24 cellular contexts compared by ENCODE assay signal in the genomic region with DNA sequence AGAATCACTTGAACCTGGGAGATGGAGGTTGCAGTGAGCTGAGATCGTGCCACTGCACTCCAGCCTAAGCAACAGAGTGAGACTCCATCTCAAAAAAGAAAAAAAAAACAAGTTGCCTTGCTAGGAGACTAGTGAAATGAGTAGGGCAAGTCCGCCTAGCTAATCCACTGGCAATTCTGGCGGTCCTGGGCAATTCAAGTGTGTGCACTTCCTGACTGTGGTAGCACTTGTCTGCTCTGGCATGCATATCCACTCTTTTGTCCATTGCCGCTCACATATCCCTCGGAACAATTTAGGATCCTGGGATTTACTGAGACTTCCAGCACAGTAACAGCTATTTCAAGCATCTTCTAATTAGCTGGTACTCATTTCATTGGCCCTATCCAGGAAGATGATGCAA.
A peak's percentile ranks its signal among the peaks of the same experiment; 100 is the strongest.
DNase-seq lines count a peak whose midpoint lies in the region; ATAC-seq, FAIRE-seq and TF ChIP-seq lines count a peak whose summit lies in the region.
"Had no signal": no experiment of that assay in that cellular context is flagged by ENCODE, and none has a peak within 500 bp of the region (broad histone marks: within the 10 kb centered on the region; RNA-seq: fewer than 3 reads in every experiment).

No MANE protein-coding gene starts in this region.

- H3K27ac ChIP-seq in GM23338 (ENCODE audit: low read depth) (no peak overlapping the region), aorta (ENCODE audit: low read depth in 1 of 2, low read length in 2 of 2) (no peak overlapping the region), kidney (ENCODE audit: low read depth in 2 of 2, low read length in 2 of 2) (no peak overlapping the region)
- H3K27ac ChIP-seq: 22Rv1, BLaER1, C4-2B, GM23248 had no signal

- DNase-seq in DMS79 treated with DMSO at 0.1 percent for 48 hours (lab: John Stamatoyannopoulos, UW) = peak; percentile 10
- DNase-seq in DMS79 (lab: John Stamatoyannopoulos, UW) = no peak
- DNase-seq in GM23338 (ENCODE audit: low spot score) = no peak
- no peak for DNase-seq in bronchial epithelial cell (ENCODE audit: low read depth)
- DNase-seq in aorta = no peak
- DNase-seq in kidney = no peak
- no peak for DNase-seq in NOMO-1 treated with dmso at 0.1 percent for 144 hours (lab: John Stamatoyannopoulos, UW; ENCODE audit: unreplicated experiment)
- DNase-seq: Caco-2; CD4-positive, CD25-positive, alpha-beta regulatory T cell; CD8-positive, alpha-beta T cell; DMS153; EL; GDM1; GM23248; HFFc6 had no signal

- H3K79me2 ChIP-seq in GM23338 (replicated peaks; ENCODE audit: insufficient read depth) = no peaks in the 10 kb centered on the region

- intact Hi-C loops in aorta (cut with DNase I) = no loop called here
- intact Hi-C loops in kidney (cut with DNase I) = no loop called here

- no peak overlapping the region for H3K4me2 ChIP-seq in GM23338
- H3K4me2 ChIP-seq: BLaER1 had no signal

- H3K9me3 ChIP-seq in aorta (ENCODE audit: control insufficient read depth, low read length) (no peaks in the 10 kb centered on the region), kidney (ENCODE audit: control insufficient read depth in 1 of 2, low read length in 2 of 2) (no peaks in the 10 kb centered on the region)
- H3K9me3 ChIP-seq: BLaER1, Caco-2, HAP-1 had no signal

- H3K9me3 Mint-ChIP-seq in GM23338 = no peaks in the 10 kb centered on the region

- H3K9ac ChIP-seq in kidney (ENCODE audit: low read length in 2 of 2) = no peak overlapping the region
- H3K9ac ChIP-seq: BLaER1, GM23248 had no signal

- H3F3A ChIP-seq in GM23338 (replicated peaks; ENCODE audit: low read depth) = no peaks in the 10 kb centered on the region

- H3K36me3 ChIP-seq in GM23338 (ENCODE audit: insufficient read depth) (no peaks in the 10 kb centered on the region), bronchial epithelial cell (ENCODE audit: control insufficient read depth, insufficient read depth, low read length) (no peaks in the 10 kb centered on the region), aorta (ENCODE audit: control insufficient read depth in 1 of 2, insufficient read depth in 2 of 2, low read length in 1 of 2) (no peaks in the 10 kb centered on the region), kidney (ENCODE audit: control insufficient read depth in 1 of 2, insufficient read depth in 2 of 2, low read length in 2 of 2) (no peaks in the 10 kb centered on the region)
- H3K36me3 ChIP-seq: BLaER1, HAP-1 had no signal

- no peaks in the 10 kb centered on the region for H3K9me2 ChIP-seq in GM23338 (ENCODE audit: insufficient read depth)

- H2AFZ ChIP-seq in GM23338 = peak overlapping the region; percentile 11; the same call in 1 of the 2 replicates
- H2AFZ ChIP-seq: GM23248 had no signal

- H3K36me3 Mint-ChIP-seq in GM23338 (ENCODE audit: low read depth) = no peaks in the 10 kb centered on the region
- H3K36me3 Mint-ChIP-seq: CD4-positive, CD25-positive, alpha-beta regulatory T cell; CD8-positive, alpha-beta T cell had no signal

- H3K4me3 ChIP-seq in GM23338 (no peak overlapping the region), bronchial epithelial cell (ENCODE audit: low read depth, low read length) (no peak overlapping the region), aorta (ENCODE audit: low read length in 2 of 2) (no peak overlapping the region), kidney (ENCODE audit: low read length in 2 of 2) (no peak overlapping the region)
- H3K4me3 ChIP-seq: BLaER1, GM12878, GM23248, HAP-1 had no signal

- no peaks in the 10 kb centered on the region for H3K27me3 ChIP-seq in GM23338 (ENCODE audit: insufficient read depth)
- H3K27me3 ChIP-seq in bronchial epithelial cell (ENCODE audit: control insufficient read depth, insufficient read depth, low read length) = no peaks in the 10 kb centered on the region
- H3K27me3 ChIP-seq in aorta (ENCODE audit: control insufficient read depth in 1 of 2, insufficient read depth in 2 of 2, low read length in 1 of 2) = no peaks in the 10 kb centered on the region
- H3K27me3 ChIP-seq: BLaER1 had no signal

- H4K20me1 ChIP-seq in GM23338 (replicated peaks; ENCODE audit: insufficient read depth) = no peaks in the 10 kb centered on the region
- H4K20me1 ChIP-seq: BLaER1 had no signal

- peaks cover 9% of the 10 kb centered on the region for H3K4me1 ChIP-seq in GM23338 (ENCODE audit: insufficient read depth)
- peaks cover 2 to 3% of the 10 kb centered on the region in 2 donors for H3K4me1 ChIP-seq in aorta (ENCODE audit: control insufficient read depth in 1 of 2, insufficient read depth in 2 of 2, low read length in 2 of 2)
- H3K4me1 ChIP-seq in kidney (ENCODE audit: control insufficient read depth in 1 of 2, insufficient read depth in 1 of 2, low read depth in 1 of 2, low read length in 2 of 2) = no peaks in the 10 kb centered on the region
- H3K4me1 ChIP-seq: BLaER1, Caco-2 had no signal

- peaks cover 2% of the 10 kb centered on the region for H3K27me3 Mint-ChIP-seq in GM23338 (ENCODE audit: insufficient read depth, low read depth, poor library complexity)
- H3K27me3 Mint-ChIP-seq: B cell; CD4-positive, CD25-positive, alpha-beta regulatory T cell had no signal

- 98 to 99% methylated on average over 4 to 5 of the region's 5 CpGs for WGBS in aorta, 2 donors

- no peak overlapping the region for H3K4me3 Mint-ChIP-seq in GM23338
- H3K4me3 Mint-ChIP-seq: B cell; CD4-positive, CD25-positive, alpha-beta regulatory T cell; CD8-positive, alpha-beta T cell; HFFc6 had no signal

- ATAC-seq in GM23338 = no peak
- ATAC-seq in aorta (ENCODE audit: low FRiP score) = no peak
- ATAC-seq: CD8-positive, alpha-beta T cell; GM12878 had no signal

- H3K4me1 Mint-ChIP-seq in GM23338 = peaks cover 8% of the 10 kb centered on the region
- H3K4me1 Mint-ChIP-seq: B cell; CD4-positive, CD25-positive, alpha-beta regulatory T cell had no signal

- no peak overlapping the region for H3K27ac Mint-ChIP-seq in GM23338
- H3K27ac Mint-ChIP-seq: B cell; CD4-positive, CD25-positive, alpha-beta regulatory T cell; CD8-positive, alpha-beta T cell; HFFc6 had no signal

- TF ChIP-seq CTCF in GM23338 (conservative IDR thresholded peaks at IDR 0.05; ENCODE audit: low read depth in 2 of 2) = no peak
- no peak for TF ChIP-seq CTCF in bronchial epithelial cell (IDR thresholded peaks at IDR 0.05; ENCODE audit: insufficient read depth, low read length, severe bottlenecking)
- no peak for TF ChIP-seq CTCF in kidney (IDR thresholded peaks at IDR 0.05; ENCODE audit: borderline replicate concordance, extremely low read depth, insufficient read depth)

- FAIRE-seq in bronchial epithelial cell (lab: Jason Lieb, UNC) (peak; percentile 60), kidney (lab: Jason Lieb, UNC) (no peak)
- FAIRE-seq: A204.1, GM12878, GM19239, H54 had no signal

TF ChIP-seq in GM23338, 12 proteins besides CTCF, POLR2A, EP300 and RAD21 (continues in another document):
- TF ChIP-seq, protein P1, sequence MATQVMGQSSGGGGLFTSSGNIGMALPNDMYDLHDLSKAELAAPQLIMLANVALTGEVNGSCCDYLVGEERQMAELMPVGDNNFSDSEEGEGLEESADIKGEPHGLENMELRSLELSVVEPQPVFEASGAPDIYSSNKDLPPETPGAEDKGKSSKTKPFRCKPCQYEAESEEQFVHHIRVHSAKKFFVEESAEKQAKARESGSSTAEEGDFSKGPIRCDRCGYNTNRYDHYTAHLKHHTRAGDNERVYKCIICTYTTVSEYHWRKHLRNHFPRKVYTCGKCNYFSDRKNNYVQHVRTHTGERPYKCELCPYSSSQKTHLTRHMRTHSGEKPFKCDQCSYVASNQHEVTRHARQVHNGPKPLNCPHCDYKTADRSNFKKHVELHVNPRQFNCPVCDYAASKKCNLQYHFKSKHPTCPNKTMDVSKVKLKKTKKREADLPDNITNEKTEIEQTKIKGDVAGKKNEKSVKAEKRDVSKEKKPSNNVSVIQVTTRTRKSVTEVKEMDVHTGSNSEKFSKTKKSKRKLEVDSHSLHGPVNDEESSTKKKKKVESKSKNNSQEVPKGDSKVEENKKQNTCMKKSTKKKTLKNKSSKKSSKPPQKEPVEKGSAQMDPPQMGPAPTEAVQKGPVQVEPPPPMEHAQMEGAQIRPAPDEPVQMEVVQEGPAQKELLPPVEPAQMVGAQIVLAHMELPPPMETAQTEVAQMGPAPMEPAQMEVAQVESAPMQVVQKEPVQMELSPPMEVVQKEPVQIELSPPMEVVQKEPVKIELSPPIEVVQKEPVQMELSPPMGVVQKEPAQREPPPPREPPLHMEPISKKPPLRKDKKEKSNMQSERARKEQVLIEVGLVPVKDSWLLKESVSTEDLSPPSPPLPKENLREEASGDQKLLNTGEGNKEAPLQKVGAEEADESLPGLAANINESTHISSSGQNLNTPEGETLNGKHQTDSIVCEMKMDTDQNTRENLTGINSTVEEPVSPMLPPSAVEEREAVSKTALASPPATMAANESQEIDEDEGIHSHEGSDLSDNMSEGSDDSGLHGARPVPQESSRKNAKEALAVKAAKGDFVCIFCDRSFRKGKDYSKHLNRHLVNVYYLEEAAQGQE (IDR thresholded peaks at IDR 0.05; ENCODE audit: unreplicated experiment) = no peak
- TF ChIP-seq POLR2AphosphoS5 (IDR thresholded peaks at IDR 0.05; ENCODE audit: low read depth) (no peak), EZH2 (IDR thresholded peaks at IDR 0.05; ENCODE audit: low read depth, unreplicated experiment) (no peak), NANOG (IDR thresholded peaks at IDR 0.05; ENCODE audit: borderline replicate concordance) (no peak), EZH2phosphoT487 (IDR thresholded peaks at IDR 0.05; ENCODE audit: unreplicated experiment) (no peak), ZNF114 (CRISPR knock-in tag; IDR thresholded peaks at IDR 0.05) (no peak)
- TF ChIP-seq, protein P2, sequence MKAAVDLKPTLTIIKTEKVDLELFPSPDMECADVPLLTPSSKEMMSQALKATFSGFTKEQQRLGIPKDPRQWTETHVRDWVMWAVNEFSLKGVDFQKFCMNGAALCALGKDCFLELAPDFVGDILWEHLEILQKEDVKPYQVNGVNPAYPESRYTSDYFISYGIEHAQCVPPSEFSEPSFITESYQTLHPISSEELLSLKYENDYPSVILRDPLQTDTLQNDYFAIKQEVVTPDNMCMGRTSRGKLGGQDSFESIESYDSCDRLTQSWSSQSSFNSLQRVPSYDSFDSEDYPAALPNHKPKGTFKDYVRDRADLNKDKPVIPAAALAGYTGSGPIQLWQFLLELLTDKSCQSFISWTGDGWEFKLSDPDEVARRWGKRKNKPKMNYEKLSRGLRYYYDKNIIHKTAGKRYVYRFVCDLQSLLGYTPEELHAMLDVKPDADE (IDR thresholded peaks at IDR 0.05) = no peak
